ENCODE assay signal across 18 cellular contexts in genomic region chr5:91436241-91436640, GRCh38. TPM values are rescaled to one million over a fixed set of nuclear protein-coding genes. Genes with fewer than 3 reads are reported as not detected.
A peak's percentile ranks its signal among the peaks of the same experiment; 100 is the strongest.
DNase-seq lines count a peak whose midpoint lies in the region; ATAC-seq, FAIRE-seq and TF ChIP-seq lines count a peak whose summit lies in the region.
"Had no signal": no experiment of that assay in that cellular context is flagged by ENCODE, and none has a peak within 500 bp of the region (broad histone marks: within the 10 kb centered on the region; RNA-seq: fewer than 3 reads in every experiment).

No MANE protein-coding gene starts in this region.

- H3K4me3 Mint-ChIP-seq in naive thymus-derived CD4-positive, alpha-beta T cell: peak overlapping the region in 2 of 10 donors; percentile 32 to 75
- H3K4me3 Mint-ChIP-seq: CD4-positive, alpha-beta memory T cell had no signal

- no peak overlapping the region for H4K91ac ChIP-seq in trophoblast cell (ENCODE audit: low read depth, low read length)

- no peaks in the 10 kb centered on the region for H3K27me3 ChIP-seq in HepG2 (ENCODE audit: control insufficient read depth in 1 of 2, insufficient read depth in 2 of 2, low read length in 2 of 2)
- H3K27me3 ChIP-seq in naive thymus-derived CD4-positive, alpha-beta T cell (ENCODE audit: control insufficient read depth in 2 of 2, insufficient read depth in 2 of 2, low read length in 2 of 2): no peaks in the 10 kb centered on the region
- H3K27me3 ChIP-seq in trophoblast cell (ENCODE audit: insufficient read depth, low read length): no peaks in the 10 kb centered on the region

- CTCF ChIA-PET in HepG2 (lab: Yijun Ruan, JAX; ENCODE audit: low intra/inter-chr PET ratio, low total read pairs): no interaction called here
- CTCF ChIA-PET in naive thymus-derived CD4-positive, alpha-beta T cell (lab: Charles Lee): interaction anchor here (1.2 kb wide), 1 partner anchor 11 kb away, joined by 3 read pairs; no protein-coding TSS in a partner anchor

- no peaks in the 10 kb centered on the region for H4K20me1 ChIP-seq in HepG2 (ENCODE audit: insufficient read depth, low read length)

- ATAC-seq in esophagus mucosa: peak; percentile 62
- ATAC-seq in HepG2: peak; percentile 70
- no peak for ATAC-seq in naive thymus-derived CD4-positive, alpha-beta T cell
- no peak for ATAC-seq in GM21390 (IDR thresholded peaks at IDR 0.05; ENCODE audit: unreplicated experiment)

- H3K4me1 Mint-ChIP-seq in naive thymus-derived CD4-positive, alpha-beta T cell: peaks cover 9 to 56% (median 43%) of the 10 kb centered on the region in 7 donors

- no peak overlapping the region for H3K4me2 ChIP-seq in HepG2 (ENCODE audit: low read depth, low read length)
- H3K4me2 ChIP-seq in trophoblast cell (ENCODE audit: low read length): no peak overlapping the region

- no peak overlapping the region for H3K14ac ChIP-seq in trophoblast cell (ENCODE audit: low read length)

- H2AK5ac ChIP-seq in trophoblast cell (ENCODE audit: low read length): no peak overlapping the region

- H3K79me2 ChIP-seq in HepG2 (ENCODE audit: insufficient read depth, low read length) (no peaks in the 10 kb centered on the region), trophoblast cell (ENCODE audit: control insufficient read depth, insufficient read depth, low read length, poor library complexity) (no peaks in the 10 kb centered on the region)

- H3K18ac ChIP-seq in trophoblast cell (ENCODE audit: low read length): no peak overlapping the region

- H3K36me3 ChIP-seq in HepG2 (replicated peaks in 1 of 2; ENCODE audit: control insufficient read depth in 1 of 2, insufficient read depth in 2 of 2, low read length in 2 of 2) (no peaks in the 10 kb centered on the region), trophoblast cell (ENCODE audit: control insufficient read depth in 1 of 2, insufficient read depth in 2 of 2, low read length in 2 of 2) (no peaks in the 10 kb centered on the region)
- H3K36me3 ChIP-seq in naive thymus-derived CD4-positive, alpha-beta T cell (ENCODE audit: control insufficient read depth in 2 of 3, insufficient read depth in 3 of 3, low read length in 3 of 3): no peaks in the 10 kb centered on the region

- WGBS in HepG2 (ENCODE audit: low lambda C conversion rate): 1% methylated on average over 3 of the region's 3 CpGs
- no CpG with 5 or more reads among the region's 3 CpGs for WGBS in trophoblast cell (ENCODE audit: extremely low coverage, insufficient coverage, insufficient read length)

- H3K4me1 ChIP-seq in HepG2 (ENCODE audit: insufficient read depth, low read length) (peaks cover 8% of the 10 kb centered on the region; the same call in 1 of the 2 replicates), trophoblast cell (ENCODE audit: control insufficient read depth in 1 of 2, insufficient read depth in 2 of 2, low read length in 2 of 2) (no peaks in the 10 kb centered on the region)
- peaks cover 15 to 16% of the 10 kb centered on the region in 2 donors for H3K4me1 ChIP-seq in naive thymus-derived CD4-positive, alpha-beta T cell (ENCODE audit: control insufficient read depth in 2 of 2, insufficient read depth in 2 of 2, low read length in 2 of 2)

- H3K9ac ChIP-seq in HepG2 (ENCODE audit: insufficient read depth, low read depth, low read length): no peak overlapping the region
- no peak overlapping the region for H3K9ac ChIP-seq in trophoblast cell (ENCODE audit: low read length)

- H3K4me3 ChIP-seq in HepG2 (replicated peaks in 1 of 3; ENCODE audit: insufficient read depth in 1 of 3, low read depth in 2 of 3, low read length in 3 of 3) (no peak overlapping the region), trophoblast cell (ENCODE audit: low read depth, low read length) (no peak overlapping the region)
- H3K4me3 ChIP-seq in naive thymus-derived CD4-positive, alpha-beta T cell (ENCODE audit: low read length): no peak overlapping the region

- no peak overlapping the region for H2BK120ac ChIP-seq in trophoblast cell (ENCODE audit: insufficient read depth, low read length, poor library complexity)

- BruUV-seq in HepG2 (replicated peaks; lab: Mats Ljungman, UMichigan): no TSS peak

- no peak overlapping the region for H2BK12ac ChIP-seq in trophoblast cell (ENCODE audit: low read length)

- DNase-seq in HepG2 (ENCODE audit: low spot score) (no peak), trophoblast cell (peak; percentile 34 to 84), 8988T (no peak), H54 (ENCODE audit: insufficient read length, low spot score) (no peak), NCI-H510A (lab: John Stamatoyannopoulos, UW) (no peak)
- no peak for DNase-seq in naive thymus-derived CD4-positive, alpha-beta T cell
- DNase-seq: C1 segment of cervical spinal cord; CD4-positive, alpha-beta memory T cell; COR-L47; DMS153; DND-41; GOT3; H7; HCEC 1CT had no signal

- H3K4ac ChIP-seq in trophoblast cell (ENCODE audit: low read depth, low read length): no peak overlapping the region

- H3K27ac ChIP-seq in HepG2 (ENCODE audit: extremely low read length, insufficient read depth, low read length) (no peak overlapping the region), trophoblast cell (ENCODE audit: low read depth, low read length) (no peak overlapping the region)
- H3K27ac ChIP-seq in naive thymus-derived CD4-positive, alpha-beta T cell (ENCODE audit: low read depth, low read length): no peak overlapping the region

- intact Hi-C loops in HepG2 (cut with micrococcal nuclease; ENCODE audit: unreplicated experiment): no loop called here
- intact Hi-C loops in naive thymus-derived CD4-positive, alpha-beta T cell (cut with micrococcal nuclease): no loop called here

- no peak overlapping the region for H4K12ac ChIP-seq in trophoblast cell (ENCODE audit: low read depth, low read length)

- FAIRE-seq in HepG2 (lab: Jason Lieb, UNC): no peak
- FAIRE-seq in H54 (lab: Jason Lieb, UNC): no peak
- FAIRE-seq: G401.6, GM12892 had no signal

- H3K9me3 ChIP-seq in HepG2 (ENCODE audit: low read length) (no peaks in the 10 kb centered on the region), trophoblast cell (ENCODE audit: insufficient read depth, low read depth, low read length) (no peaks in the 10 kb centered on the region)
- H3K9me3 ChIP-seq in naive thymus-derived CD4-positive, alpha-beta T cell (ENCODE audit: control insufficient read depth in 2 of 3, low read length in 3 of 3): no peaks in the 10 kb centered on the region

- no peak overlapping the region for H3K23ac ChIP-seq in trophoblast cell (ENCODE audit: low read length)

- peaks cover 0 to 6% (median 3%) of the 10 kb centered on the region in 5 donors for H3K36me3 Mint-ChIP-seq in naive thymus-derived CD4-positive, alpha-beta T cell
- H3K36me3 Mint-ChIP-seq: CD4-positive, alpha-beta memory T cell had no signal

- peaks cover 0 to 4% (median 0%) of the 10 kb centered on the region in 11 donors for H3K9me3 Mint-ChIP-seq in naive thymus-derived CD4-positive, alpha-beta T cell

- no peaks in the 10 kb centered on the region for H3K79me1 ChIP-seq in trophoblast cell (ENCODE audit: low read length)

- POLR2A ChIA-PET in HepG2 (lab: Yijun Ruan, JAX): no interaction called here
- POLR2A ChIA-PET in naive thymus-derived CD4-positive, alpha-beta T cell (lab: Charles Lee): interaction anchor here (0.6 to 1.2 kb wide), 2 partner anchors 53 to 55 kb away, joined by 3 read pairs; partner anchors contain the start of gene ARRDC3

- TF ChIP-seq RAD21 in HepG2 (CRISPR knock-in tag; IDR thresholded peaks at IDR 0.05): no peak

- H4K8ac ChIP-seq in trophoblast cell (ENCODE audit: low read depth, low read length): no peak overlapping the region

- in situ Hi-C loops in HepG2 (cut with HindIII; ENCODE audit: extremely low pct_ligation_motif_present, low pct_unique_long_range_greater_than_20kb): no loop called here

- TF ChIP-seq CTCF in HepG2 (CRISPR knock-in tag; IDR thresholded peaks at IDR 0.05): no peak

- H3K27me3 Mint-ChIP-seq in naive thymus-derived CD4-positive, alpha-beta T cell: no peaks in the 10 kb centered on the region
- H3K27me3 Mint-ChIP-seq: CD4-positive, alpha-beta memory T cell had no signal

- H2BK5ac ChIP-seq in trophoblast cell (ENCODE audit: low read depth, low read length, poor library complexity): no peak overlapping the region

- H3K27ac Mint-ChIP-seq in naive thymus-derived CD4-positive, alpha-beta T cell: peak overlapping the region in 5 of 9 donors; percentile 13 to 95 (median 34)

- H2AFZ ChIP-seq in HepG2 (ENCODE audit: low read length) (no peak overlapping the region), trophoblast cell (ENCODE audit: insufficient read depth, low read length, poor library complexity) (no peak overlapping the region)

- TF ChIP-seq EP300 in HepG2 (IDR thresholded peaks at IDR 0.05; ENCODE audit: low read depth in 2 of 2, low read length in 2 of 2) (no peak), HepG2 (CRISPR knock-in tag; IDR thresholded peaks at IDR 0.05; ENCODE audit: borderline replicate concordance) (no peak)

- TF ChIP-seq POLR2A in HepG2 (IDR thresholded peaks at IDR 0.05; ENCODE audit: insufficient read depth in 1 of 2, low read depth in 2 of 2, low read length in 2 of 2): no peak
- TF ChIP-seq POLR2A in H54 (IDR thresholded peaks at IDR 0.05; ENCODE audit: low read depth, low read length): no peak

RNA-seq across cellular contexts. Expression of gene ARRDC3, which starts 53.1 kb away (rescaled TPM):
- 55.4 TPM for total RNA-seq in esophagus mucosa
- 12.2 and 24.4 TPM in 2 replicates for total RNA-seq in HepG2 (2016; rRNA removed; fragmentation: Illumina TruSeq; extraction: Trizol)
- total RNA-seq in HepG2 (2016; cell fraction: cytosol; rRNA removed; fragmentation: Illumina TruSeq; extraction: Trizol; ENCODE audit: low read depth): 7.8 TPM in 2 replicates
- 13.5 and 19.6 TPM in 2 replicates for total RNA-seq in HepG2 (2016; cell fraction: insoluble cytoplasmic fraction; rRNA removed; fragmentation: Illumina TruSeq; extraction: Trizol)
- 11.0 and 11.3 TPM in 2 replicates for total RNA-seq in HepG2 (2016; cell fraction: membrane; rRNA removed; fragmentation: Illumina TruSeq; extraction: Trizol)
- 46.8 and 50.0 TPM in 2 replicates for total RNA-seq in HepG2 (2016; cell fraction: nucleus; rRNA removed; fragmentation: Illumina TruSeq; extraction: Trizol)
- 3.4 and 5.9 TPM in 2 replicates for polyA plus RNA-seq in HepG2 (2011; rRNA removed)
- polyA plus RNA-seq in HepG2 (2011; cell fraction: cytosol; rRNA removed): 1.0 and 3.5 TPM in 2 replicates
- polyA plus RNA-seq in HepG2 (2011; cell fraction: nucleus; rRNA removed): 4.1 and 6.4 TPM in 2 replicates
- polyA plus RNA-seq in HepG2 (2012): 10.9 and 12.8 TPM in 2 replicates
- polyA plus RNA-seq in HepG2 (2016; cell fraction: cytosol; fragmentation: Illumina TruSeq; extraction: Trizol; ENCODE audit: low read depth): 0.52 and 0.62 TPM in 2 replicates
- 7.6 and 8.4 TPM in 2 replicates for polyA plus RNA-seq in HepG2 (2016; cell fraction: insoluble cytoplasmic fraction; fragmentation: Illumina TruSeq; extraction: Trizol; ENCODE audit: low read depth)
- 2.1 and 2.7 TPM in 2 replicates for polyA plus RNA-seq in HepG2 (2016; cell fraction: membrane; fragmentation: Illumina TruSeq; extraction: Trizol; ENCODE audit: low read depth)
- 35.7 and 39.1 TPM in 2 replicates for polyA plus RNA-seq in HepG2 (2016; cell fraction: nucleus; fragmentation: Illumina TruSeq; extraction: Trizol; ENCODE audit: insufficient read depth, low read depth)
- polyA minus RNA-seq in HepG2 (2011; rRNA and poly(A)+ RNA removed; ENCODE audit: low replicate concordance): 10.6 and 28.7 TPM in 2 replicates
- 9.8 and 22.2 TPM in 2 replicates for polyA minus RNA-seq in HepG2 (2011; cell fraction: cytosol; rRNA and poly(A)+ RNA removed)
- polyA minus RNA-seq in HepG2 (2011; cell fraction: nucleus; rRNA and poly(A)+ RNA removed): 15.3 and 23.9 TPM in 2 replicates
- 100 to 1,000 TPM in 4 of 5 experiments, 10 to 100 TPM in 1; 29.8 to 256 (median 172) TPM for total RNA-seq in naive thymus-derived CD4-positive, alpha-beta T cell
- polyA plus RNA-seq in naive thymus-derived CD4-positive, alpha-beta T cell: 100 to 1,000 TPM in 1 of 2 donors, 10 to 100 TPM in 1; 60.5 to 130 TPM
- polyA plus RNA-seq in trophoblast cell (2013): 40.6 and 42.0 TPM in 2 replicates

Comparison
In these comparisons a context has a peak if more than half of its experiments do, and no peak if none do; other contexts are left out.
1. ATAC-seq: peak in esophagus mucosa (single experiment) and HepG2 (single experiment); none in naive thymus-derived CD4-positive, alpha-beta T cell (single experiment) and GM21390 (single experiment).
2. DNase-seq: peak in trophoblast cell (2 of 2); none in HepG2 (single experiment), naive thymus-derived CD4-positive, alpha-beta T cell (0 of 9), 8988T (single experiment), H54 (single experiment) and NCI-H510A (single experiment).